15 cellular contexts compared by ENCODE assay signal in genomic region chr2:216505133-216506106, GRCh38. TPM values are rescaled to one million over a fixed set of nuclear protein-coding genes. Genes with fewer than 3 reads are reported as not detected.
DNase-seq lines count a peak whose midpoint lies in the region; ATAC-seq and TF ChIP-seq lines count a peak whose summit lies in the region.
"Had no signal": no experiment of that assay in that cellular context is flagged by ENCODE, and none has a peak within 500 bp of the region (broad histone marks: within the 10 kb centered on the region; RNA-seq: fewer than 3 reads in every experiment).

No MANE protein-coding gene starts in this region.

- CTCF ChIA-PET in activated CD8-positive, alpha-beta T cell treated with anti-CD3 and anti-CD28 coated beads, Interleukin-2, amount 10 ng/mL, durations not matched to agents 7 days and 5 days (lab: Charles Lee), result interaction anchor here (1.1 to 5.6 kb wide), 3 partner anchors 12 to 176 kb away, joined by 3 to 31 read pairs (median 5); no protein-coding TSS in a partner anchor

- H3K27me3 ChIP-seq in GM23338 (ENCODE audit: insufficient read depth) (no peaks in the 10 kb centered on the region), thyroid gland (no peaks in the 10 kb centered on the region)
- H3K27me3 ChIP-seq: colonic mucosa, neutrophil, Peyer's patch had no signal

- H3K9me3 Mint-ChIP-seq in GM23338, result no peaks in the 10 kb centered on the region
- no peaks in the 10 kb centered on the region for H3K9me3 Mint-ChIP-seq in activated CD8-positive, alpha-beta T cell treated with anti-CD3 and anti-CD28 coated beads, Interleukin-2, amount 10 ng/mL, durations not matched to agents 7 days and 5 days (ENCODE audit: insufficient read depth)

- H3K27ac Mint-ChIP-seq in GM23338, result peak overlapping the region; percentile 56; the same call in 1 of the 2 replicates
- peak overlapping the region; percentile 60 for H3K27ac Mint-ChIP-seq in activated CD8-positive, alpha-beta T cell treated with anti-CD3 and anti-CD28 coated beads, Interleukin-2, amount 10 ng/mL, durations not matched to agents 7 days and 5 days

- POLR2A ChIA-PET in activated CD8-positive, alpha-beta T cell treated with anti-CD3 and anti-CD28 coated beads, Interleukin-2, amount 10 ng/mL, durations not matched to agents 7 days and 5 days (lab: Charles Lee), result no interaction called here

- H3K79me2 ChIP-seq in GM23338 (replicated peaks; ENCODE audit: insufficient read depth), result peaks cover 23% of the 10 kb centered on the region

- peaks cover 63% of the 10 kb centered on the region for H3K36me3 Mint-ChIP-seq in GM23338 (ENCODE audit: low read depth)
- peaks cover 62% of the 10 kb centered on the region for H3K36me3 Mint-ChIP-seq in activated CD8-positive, alpha-beta T cell treated with anti-CD3 and anti-CD28 coated beads, Interleukin-2, amount 10 ng/mL, durations not matched to agents 7 days and 5 days (ENCODE audit: low read depth)

- peaks cover 8% of the 10 kb centered on the region for H3K27me3 Mint-ChIP-seq in GM23338 (ENCODE audit: insufficient read depth, low read depth, poor library complexity)
- H3K27me3 Mint-ChIP-seq in activated CD8-positive, alpha-beta T cell treated with anti-CD3 and anti-CD28 coated beads, Interleukin-2, amount 10 ng/mL, durations not matched to agents 7 days and 5 days (ENCODE audit: low read depth), result no peaks in the 10 kb centered on the region

- H3K27ac ChIP-seq in GM23338 (ENCODE audit: low read depth), result peak overlapping the region; percentile 90
- H3K27ac ChIP-seq in mesodermal cell (ENCODE audit: low read depth, low read length, severe bottlenecking), result peak overlapping the region; percentile 32
- no peak overlapping the region for H3K27ac ChIP-seq in thyroid gland
- H3K27ac ChIP-seq: colonic mucosa, neutrophil, Peyer's patch, skin epidermis, thoracic aorta had no signal

- no peaks in the 10 kb centered on the region for H3K9me3 ChIP-seq in mesodermal cell (ENCODE audit: control insufficient read depth, low read length)
- no peaks in the 10 kb centered on the region for H3K9me3 ChIP-seq in thyroid gland
- H3K9me3 ChIP-seq: colonic mucosa, neutrophil, Peyer's patch, thoracic aorta had no signal

- no peak overlapping the region for H3K4me3 Mint-ChIP-seq in GM23338
- H3K4me3 Mint-ChIP-seq in activated CD8-positive, alpha-beta T cell treated with anti-CD3 and anti-CD28 coated beads, Interleukin-2, amount 10 ng/mL, durations not matched to agents 7 days and 5 days, result no peak overlapping the region

- no peaks in the 10 kb centered on the region for H3K9me2 ChIP-seq in GM23338 (ENCODE audit: insufficient read depth)

- no peak for TF ChIP-seq POLR2A in thyroid gland (IDR thresholded peaks at IDR 0.05)

- peaks cover 25% of the 10 kb centered on the region for H3K4me1 Mint-ChIP-seq in GM23338
- peaks cover 27% of the 10 kb centered on the region for H3K4me1 Mint-ChIP-seq in activated CD8-positive, alpha-beta T cell treated with anti-CD3 and anti-CD28 coated beads, Interleukin-2, amount 10 ng/mL, durations not matched to agents 7 days and 5 days (ENCODE audit: low read depth)

- peaks cover 51% of the 10 kb centered on the region for H3K36me3 ChIP-seq in GM23338 (ENCODE audit: insufficient read depth)
- H3K36me3 ChIP-seq in mesodermal cell (ENCODE audit: control insufficient read depth, insufficient read depth, low read length), result peaks cover 80% of the 10 kb centered on the region
- peaks cover 29 to 34% of the 10 kb centered on the region in 2 donors for H3K36me3 ChIP-seq in thyroid gland

- ATAC-seq in GM23338 (0 out of 3 replicates have a peak, but pooled peaks have one; percentile 3), HG03460 (IDR thresholded peaks at IDR 0.05; ENCODE audit: unreplicated experiment) (no peak)
- no peak for ATAC-seq in activated CD8-positive, alpha-beta T cell treated with anti-CD3 and anti-CD28 coated beads, Interleukin-2, amount 10 ng/mL, durations not matched to agents 7 days and 5 days

- H3F3A ChIP-seq in GM23338 (replicated peaks; ENCODE audit: low read depth), result peaks cover 56% of the 10 kb centered on the region

- H4K20me1 ChIP-seq in GM23338 (replicated peaks; ENCODE audit: insufficient read depth), result peaks cover 51% of the 10 kb centered on the region

- DNase-seq in NCI-H82 (lab: John Stamatoyannopoulos, UW) (peak; percentile 36), NCI-H82 treated with DMSO at 0.1 percent for 48 hours (lab: John Stamatoyannopoulos, UW; ENCODE audit: unreplicated experiment) (no peak), GM23338 (ENCODE audit: low spot score) (no peak), thyroid gland (no peak)
- no peak for DNase-seq in activated CD8-positive, alpha-beta T cell treated with anti-CD3 and anti-CD28 coated beads, Interleukin-2, amount 10 ng/mL, durations not matched to agents 7 days and 5 days
- DNase-seq in central memory CD4-positive, alpha-beta T cell, result no peak
- DNase-seq: colonic mucosa, NCI-H1417 treated with DMSO at 0.1 percent for 48 hours, NCI-H446, Peyer's patch had no signal

- WGBS in mesodermal cell (ENCODE audit: insufficient coverage in 2 of 2), 2 experiments, result 93 to 98% methylated on average over 6 to 8 of the region's 15 CpGs
- WGBS in thyroid gland, 2 donors, result 96 to 97% methylated on average over 15 of the region's 15 CpGs

- intact Hi-C loops in thyroid gland (cut with DNase I), result no loop called here

- H3K4me2 ChIP-seq in GM23338, result no peak overlapping the region

- H3K4me3 ChIP-seq in GM23338 (no peak overlapping the region), mesodermal cell (ENCODE audit: extremely low read depth, insufficient read depth, low read length, poor library complexity, severe bottlenecking) (no peak overlapping the region), thyroid gland (replicated peaks in 1 of 3) (no peak overlapping the region)
- H3K4me3 ChIP-seq: colonic mucosa, Peyer's patch, skin epidermis, thoracic aorta had no signal

- TF ChIP-seq CTCF in GM23338 (conservative IDR thresholded peaks at IDR 0.05; ENCODE audit: low read depth in 2 of 2), result no peak
- TF ChIP-seq CTCF in thyroid gland (IDR thresholded peaks at IDR 0.05), result no peak

- H2AFZ ChIP-seq in GM23338, result no peak overlapping the region

- peaks cover 20% of the 10 kb centered on the region for H3K4me1 ChIP-seq in GM23338 (ENCODE audit: insufficient read depth)
- peaks cover 11% of the 10 kb centered on the region for H3K4me1 ChIP-seq in mesodermal cell (ENCODE audit: control insufficient read depth, insufficient read depth, low read length, poor library complexity, severe bottlenecking)
- H3K4me1 ChIP-seq in thyroid gland, result peaks cover under 1 to 3% of the 10 kb centered on the region in 2 donors

TF ChIP-seq in GM23338, 12 proteins besides CTCF, POLR2A, EP300 and RAD21:
- TF ChIP-seq POLR2AphosphoS5 (IDR thresholded peaks at IDR 0.05; ENCODE audit: low read depth), result peak; percentile 53; the same call in 1 of the 2 replicates
- TF ChIP-seq CREB1 (CRISPR knock-in tag; IDR thresholded peaks at IDR 0.05; ENCODE audit: low read depth), result no peak

RNA-seq across cellular contexts. Expression of gene RPL37A, which starts 6.8 kb away (rescaled TPM):
- total RNA-seq in GM23338 (2014; rRNA removed; shearing (Covaris generic)), result 879 and 1,118 TPM in 2 replicates
- 5,036 and 5,564 TPM in 2 replicates for polyA plus RNA-seq in GM23338 (2016; fragmentation: Nextera tagmentation; extraction: Ambion mirVana)
- 1,000 to 10,000 TPM; 2,232 to 2,277 TPM for total RNA-seq in activated CD8-positive, alpha-beta T cell treated with anti-CD3 and anti-CD28 coated beads, Interleukin-2, amount 10 ng/mL, durations not matched to agents 7 days and 5 days
- polyA plus RNA-seq in mesodermal cell (2013, experiment 1 of 2), result 2,301 TPM
- polyA plus RNA-seq in mesodermal cell (2013, experiment 2 of 2), result 2,230 TPM
- 1,000 to 10,000 TPM in 1 of 4 donors, 100 to 1,000 TPM in 3; 393 to 1,147 (median 736) TPM for total RNA-seq in thyroid gland

Comparison
In these comparisons a context has a peak if more than half of its experiments do, and no peak if none do; other contexts are left out.
1. H3K27ac ChIP-seq: peak in GM23338 (single experiment) and mesodermal cell (single experiment); none in thyroid gland (0 of 3).